Comparison of ENCODE assay signal across 16 cellular contexts in genomic region chr5:121424976-121425375, GRCh38.
DNase-seq lines count a peak whose midpoint lies in the region; FAIRE-seq lines count a peak whose summit lies in the region.
"Had no signal": no experiment of that assay in that cellular context is flagged by ENCODE, and none has a peak within 500 bp of the region (broad histone marks: within the 10 kb centered on the region; RNA-seq: fewer than 3 reads in every experiment).

No MANE protein-coding gene starts in this region.

- H3K18ac ChIP-seq in trophoblast cell (ENCODE audit: low read length): no peak overlapping the region

- no peaks in the 10 kb centered on the region for H3K79me1 ChIP-seq in trophoblast cell (ENCODE audit: low read length)

- H3K27me3 ChIP-seq in trophoblast cell (ENCODE audit: insufficient read depth, low read length): no peaks in the 10 kb centered on the region
- no peaks in the 10 kb centered on the region for H3K27me3 ChIP-seq in small intestine (ENCODE audit: control insufficient read depth in 2 of 2, insufficient read depth in 2 of 2, low read length in 2 of 2)

- H3K27ac ChIP-seq in trophoblast cell (ENCODE audit: low read depth, low read length) (no peak overlapping the region), small intestine (ENCODE audit: low read depth in 1 of 2, low read length in 1 of 2) (no peak overlapping the region)

- no peak overlapping the region for H2BK5ac ChIP-seq in trophoblast cell (ENCODE audit: low read depth, low read length, poor library complexity)

- H3K4me2 ChIP-seq in trophoblast cell (ENCODE audit: low read length): no peak overlapping the region

- no peak overlapping the region for H2AFZ ChIP-seq in trophoblast cell (ENCODE audit: insufficient read depth, low read length, poor library complexity)

- no peak overlapping the region for H3K4ac ChIP-seq in trophoblast cell (ENCODE audit: low read depth, low read length)

- H2BK120ac ChIP-seq in trophoblast cell (ENCODE audit: insufficient read depth, low read length, poor library complexity): no peak overlapping the region

- H4K12ac ChIP-seq in trophoblast cell (ENCODE audit: low read depth, low read length): no peak overlapping the region

- H3K4me3 ChIP-seq in trophoblast cell (ENCODE audit: low read depth, low read length) (no peak overlapping the region), small intestine (ENCODE audit: low read depth in 1 of 2, low read length in 2 of 2) (no peak overlapping the region)

- H4K91ac ChIP-seq in trophoblast cell (ENCODE audit: low read depth, low read length): no peak overlapping the region

- H3K79me2 ChIP-seq in trophoblast cell (ENCODE audit: control insufficient read depth, insufficient read depth, low read length, poor library complexity): no peaks in the 10 kb centered on the region

- FAIRE-seq in small intestine (lab: Jason Lieb, UNC): no peak
- FAIRE-seq: G401.6, GM12891 had no signal

- DNase-seq in EL (peak; percentile 21), NCI-H69 (lab: John Stamatoyannopoulos, UW) (peak; percentile 6), fibroblast of gingiva (ENCODE audit: low read depth) (peak; percentile 45), trophoblast cell (peak; percentile 95 to 99), small intestine (no peak), cerebellar nuclear complex (lab: John Stamatoyannopoulos, UW) (no peak)
- DNase-seq in stimulated activated CD8-positive, alpha-beta memory T cell treated with anti-CD3 and anti-CD28 coated beads, Interleukin-4, amount 100 ng/mL, for 48 hours: no peak
- DNase-seq: ACHN; C1 segment of cervical spinal cord; Calu3; CD4-positive, alpha-beta T cell; DMS 273 treated with DMSO at 0.1 percent for 48 hours; GOT3; H9 had no signal

- no peak overlapping the region for H3K14ac ChIP-seq in trophoblast cell (ENCODE audit: low read length)

- no CpG with 5 or more reads among the region's 2 CpGs for WGBS in trophoblast cell (ENCODE audit: extremely low coverage, insufficient coverage, insufficient read length)
- 61 to 77% (median 69%) methylated on average over 2 of the region's 2 CpGs for WGBS in small intestine, 3 donors

- H2AK5ac ChIP-seq in trophoblast cell (ENCODE audit: low read length): no peak overlapping the region

- no peak overlapping the region for H3K23ac ChIP-seq in trophoblast cell (ENCODE audit: low read length)

- H3K4me1 ChIP-seq in trophoblast cell (ENCODE audit: control insufficient read depth in 1 of 2, insufficient read depth in 2 of 2, low read length in 2 of 2) (no peaks in the 10 kb centered on the region), small intestine (ENCODE audit: control insufficient read depth in 2 of 2, insufficient read depth in 1 of 2, low read depth in 1 of 2, low read length in 1 of 2) (no peaks in the 10 kb centered on the region)

- H3K9me3 ChIP-seq in trophoblast cell (ENCODE audit: insufficient read depth, low read depth, low read length): peaks cover 3% of the 10 kb centered on the region
- no peaks in the 10 kb centered on the region for H3K9me3 ChIP-seq in small intestine (ENCODE audit: control insufficient read depth, low read depth)

- no peak overlapping the region for H4K8ac ChIP-seq in trophoblast cell (ENCODE audit: low read depth, low read length)

- no peak overlapping the region for H3K9ac ChIP-seq in trophoblast cell (ENCODE audit: low read length)

- H2BK12ac ChIP-seq in trophoblast cell (ENCODE audit: low read length): no peak overlapping the region

- H3K36me3 ChIP-seq in trophoblast cell (ENCODE audit: control insufficient read depth in 1 of 2, insufficient read depth in 2 of 2, low read length in 2 of 2) (no peaks in the 10 kb centered on the region), small intestine (ENCODE audit: control insufficient read depth in 2 of 2, insufficient read depth in 2 of 2, low read length in 2 of 2) (no peaks in the 10 kb centered on the region)

Comparison
In these comparisons a context has a peak if more than half of its experiments do, and no peak if none do; other contexts are left out.
1. DNase-seq: peak in EL (single experiment), NCI-H69 (single experiment), fibroblast of gingiva (single experiment) and trophoblast cell (2 of 2); none in stimulated activated CD8-positive, alpha-beta memory T cell treated with anti-CD3 and anti-CD28 coated beads, Interleukin-4, amount 100 ng/mL, for 48 hours (single experiment), small intestine (single experiment) and cerebellar nuclear complex (0 of 2).